In the genomic region with DNA sequence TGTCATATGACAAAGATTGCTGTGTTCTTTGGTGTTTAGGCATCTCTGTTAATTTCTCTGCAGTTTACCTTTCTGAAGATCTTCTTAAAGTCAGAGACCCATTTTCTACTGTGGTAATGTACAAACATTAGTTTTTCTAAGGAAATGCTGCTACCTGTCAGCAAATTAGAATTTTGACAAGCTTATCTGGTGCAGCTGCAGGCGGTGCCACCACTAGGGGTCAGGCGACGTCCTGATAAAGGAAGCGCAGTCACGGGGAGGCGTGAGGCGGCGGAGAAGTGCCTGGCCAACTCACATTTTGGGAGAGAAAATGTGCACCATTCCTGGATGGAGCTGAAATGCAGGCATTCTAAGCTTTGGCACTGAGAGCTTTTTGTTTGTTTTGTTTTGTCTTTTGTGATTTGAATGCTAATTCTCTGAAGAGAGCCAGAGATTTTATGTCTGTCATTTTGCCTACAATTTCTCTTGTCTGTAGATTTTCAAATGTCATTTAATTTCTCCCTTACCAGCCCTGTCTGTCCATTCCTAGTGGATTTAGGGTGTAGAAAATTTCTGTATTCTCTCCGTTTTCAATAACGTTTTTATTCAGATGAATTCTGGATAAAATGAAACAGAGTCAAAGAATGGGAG, we compare ENCODE assay signal across 8 cellular contexts. TPM values are rescaled to one million over a fixed set of nuclear protein-coding genes. Genes with fewer than 3 reads are reported as not detected.
DNase-seq lines count a peak whose midpoint lies in the region; ATAC-seq, FAIRE-seq and TF ChIP-seq lines count a peak whose summit lies in the region.

No MANE protein-coding gene starts in this region.

- H3K27ac ChIP-seq in ACC112 (ENCODE audit: low read depth, low read length) (no peak overlapping the region), HepG2 (ENCODE audit: extremely low read length, insufficient read depth, low read length) (no peak overlapping the region)

- H3K79me2 ChIP-seq in ACC112 (ENCODE audit: control insufficient read depth, insufficient read depth, low read length, unreplicated experiment) (no peaks in the 10 kb centered on the region), HepG2 (ENCODE audit: insufficient read depth, low read length) (no peaks in the 10 kb centered on the region)

- no peaks in the 10 kb centered on the region for H3K9me3 ChIP-seq in HepG2 (ENCODE audit: low read length)

- H3K27me3 ChIP-seq in ACC112 (ENCODE audit: insufficient read depth, low read length): no peaks in the 10 kb centered on the region
- peaks cover 2 to 10% of the 10 kb centered on the region in 2 experiments; a peak in 2 of 5 replicates for H3K27me3 ChIP-seq in HepG2 (ENCODE audit: control insufficient read depth in 1 of 2, insufficient read depth in 2 of 2, low read length in 2 of 2)

- no TSS peak for BruUV-seq in HepG2 (replicated peaks; lab: Mats Ljungman, UMichigan)

- peak; percentile 54 for ATAC-seq in GM18858 (IDR thresholded peaks at IDR 0.05; ENCODE audit: unreplicated experiment)
- ATAC-seq in HG03103 (IDR thresholded peaks at IDR 0.05; ENCODE audit: low read depth, unreplicated experiment): peak; percentile 55
- peak; percentile 95 for ATAC-seq in HepG2

- peak; percentile 78 for TF ChIP-seq RAD21 in HepG2 (CRISPR knock-in tag; IDR thresholded peaks at IDR 0.05)

- TF ChIP-seq POLR2A in HepG2 (IDR thresholded peaks at IDR 0.05; ENCODE audit: insufficient read depth in 1 of 2, low read depth in 2 of 2, low read length in 2 of 2): no peak

- POLR2A ChIA-PET in HepG2 (lab: Yijun Ruan, JAX): interaction anchor here (0.8 kb wide), 1 partner anchor 25 kb away, joined by 4 read pairs; a partner anchor contains a TSS

- no peak overlapping the region for H3K9ac ChIP-seq in HepG2 (ENCODE audit: insufficient read depth, low read depth, low read length)

- peak overlapping the region; percentile 40; the same call in 1 of the 2 replicates for H3K4me2 ChIP-seq in HepG2 (ENCODE audit: low read depth, low read length)

- intact Hi-C loops in HepG2 (cut with micrococcal nuclease; ENCODE audit: unreplicated experiment): loop anchor here (1.0 to 5.0 kb wide), 5 partner anchors 24 to 359 kb away; no protein-coding TSS in a partner anchor

- CTCF ChIA-PET in HepG2 (lab: Yijun Ruan, JAX; ENCODE audit: low intra/inter-chr PET ratio, low total read pairs): interaction anchor here (1.5 to 3.0 kb wide), 4 partner anchors 42 to 358 kb away, joined by 4 to 21 read pairs (median 8); no protein-coding TSS in a partner anchor

- no peaks in the 10 kb centered on the region for H3K36me3 ChIP-seq in ACC112 (ENCODE audit: insufficient read depth, low read length)
- H3K36me3 ChIP-seq in HepG2 (replicated peaks in 1 of 2; ENCODE audit: control insufficient read depth in 1 of 2, insufficient read depth in 2 of 2, low read length in 2 of 2): no peaks in the 10 kb centered on the region

- 0% methylated on average over 10 of the region's 10 CpGs for WGBS in HepG2 (ENCODE audit: low lambda C conversion rate)

- peak; percentile 71 for DNase-seq in NCI-H345 (lab: John Stamatoyannopoulos, UW)
- DNase-seq in activated CD4-positive, alpha-beta T cell treated with anti-CD3 and anti-CD28 coated beads for 48 hours: peak; percentile 91
- DNase-seq in cerebellum (ENCODE audit: low spot score): peak; percentile 70
- peak; percentile 53 for DNase-seq in HepG2 (ENCODE audit: low spot score)
- peak; percentile 81 to 84 for DNase-seq in stimulated activated CD4-positive, alpha-beta T cell treated with anti-CD3 and anti-CD28 coated beads, Interleukin-4, amount 100 ng/mL, for 48 hours (ENCODE audit: low read depth in 2 of 2)

- H3K4me3 ChIP-seq in ACC112 (ENCODE audit: low read depth, low read length): no peak overlapping the region
- H3K4me3 ChIP-seq in HepG2 (replicated peaks in 1 of 3; ENCODE audit: insufficient read depth in 1 of 3, low read depth in 2 of 3, low read length in 3 of 3): no peak overlapping the region

- in situ Hi-C loops in HepG2 (cut with HindIII; ENCODE audit: extremely low pct_ligation_motif_present, low pct_unique_long_range_greater_than_20kb): loop anchor here (5.0 to 10.0 kb wide), 2 partner anchors 47 to 79 kb away; no protein-coding TSS in a partner anchor

- no peaks in the 10 kb centered on the region for H4K20me1 ChIP-seq in HepG2 (ENCODE audit: insufficient read depth, low read length)

- H3K4me1 ChIP-seq in ACC112 (ENCODE audit: control insufficient read depth, insufficient read depth, low read length, unreplicated experiment): peaks cover 19% of the 10 kb centered on the region
- peaks cover 7% of the 10 kb centered on the region; the same call in 1 of the 2 replicates for H3K4me1 ChIP-seq in HepG2 (ENCODE audit: insufficient read depth, low read length)

- H2AFZ ChIP-seq in ACC112 (ENCODE audit: low read length, unreplicated experiment) (peak overlapping the region; percentile 58), HepG2 (ENCODE audit: low read length) (peak overlapping the region; percentile 33)

- TF ChIP-seq EP300 in HepG2 (IDR thresholded peaks at IDR 0.05; ENCODE audit: low read depth in 2 of 2, low read length in 2 of 2) (no peak), HepG2 (CRISPR knock-in tag; IDR thresholded peaks at IDR 0.05; ENCODE audit: borderline replicate concordance) (no peak)

- peak; percentile 94 for TF ChIP-seq CTCF in HepG2 (CRISPR knock-in tag; IDR thresholded peaks at IDR 0.05)

- peak; percentile 44 for FAIRE-seq in HepG2 (lab: Jason Lieb, UNC)

TF ChIP-seq in HepG2, 621 proteins besides CTCF, POLR2A, EP300 and RAD21 (continues in another document):
- TF ChIP-seq ZNF564 (CRISPR knock-in tag; IDR thresholded peaks at IDR 0.05) (no peak), NR2F1 (CRISPR knock-in tag; IDR thresholded peaks at IDR 0.05) (no peak), GFI1 (CRISPR knock-in tag; IDR thresholded peaks at IDR 0.05; ENCODE audit: borderline replicate concordance) (0 out of 2 replicates have a peak, but pooled peaks have one; percentile 17), ZNF224 (CRISPR knock-in tag; IDR thresholded peaks at IDR 0.05) (no peak)
- TF ChIP-seq, protein P1, sequence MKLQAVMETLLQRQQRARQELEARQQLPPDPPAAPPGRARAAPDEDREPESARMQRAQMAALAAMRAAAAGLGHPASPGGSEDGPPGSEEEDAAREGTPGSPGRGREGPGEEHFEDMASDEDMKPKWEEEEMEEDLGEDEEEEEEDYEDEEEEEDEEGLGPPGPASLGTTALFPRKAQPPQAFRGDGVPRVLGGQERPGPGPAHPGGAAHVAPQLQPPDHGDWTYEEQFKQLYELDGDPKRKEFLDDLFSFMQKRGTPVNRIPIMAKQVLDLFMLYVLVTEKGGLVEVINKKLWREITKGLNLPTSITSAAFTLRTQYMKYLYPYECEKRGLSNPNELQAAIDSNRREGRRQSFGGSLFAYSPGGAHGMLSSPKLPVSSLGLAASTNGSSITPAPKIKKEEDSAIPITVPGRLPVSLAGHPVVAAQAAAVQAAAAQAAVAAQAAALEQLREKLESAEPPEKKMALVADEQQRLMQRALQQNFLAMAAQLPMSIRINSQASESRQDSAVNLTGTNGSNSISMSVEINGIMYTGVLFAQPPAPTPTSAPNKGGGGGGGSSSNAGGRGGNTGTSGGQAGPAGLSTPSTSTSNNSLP (IDR thresholded peaks at IDR 0.05; ENCODE audit: low read depth, low read length): 0 out of 2 replicates have a peak, but pooled peaks have one; percentile 26
- TF ChIP-seq, protein P2, sequence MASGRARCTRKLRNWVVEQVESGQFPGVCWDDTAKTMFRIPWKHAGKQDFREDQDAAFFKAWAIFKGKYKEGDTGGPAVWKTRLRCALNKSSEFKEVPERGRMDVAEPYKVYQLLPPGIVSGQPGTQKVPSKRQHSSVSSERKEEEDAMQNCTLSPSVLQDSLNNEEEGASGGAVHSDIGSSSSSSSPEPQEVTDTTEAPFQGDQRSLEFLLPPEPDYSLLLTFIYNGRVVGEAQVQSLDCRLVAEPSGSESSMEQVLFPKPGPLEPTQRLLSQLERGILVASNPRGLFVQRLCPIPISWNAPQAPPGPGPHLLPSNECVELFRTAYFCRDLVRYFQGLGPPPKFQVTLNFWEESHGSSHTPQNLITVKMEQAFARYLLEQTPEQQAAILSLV (CRISPR knock-in tag; IDR thresholded peaks at IDR 0.05; ENCODE audit: borderline replicate concordance): no peak

RNA-seq across cellular contexts. Expression of a gene that starts 24.9 kb away (rescaled TPM):
- total RNA-seq in cerebellum (17.1 TPM), HepG2 (2016; rRNA removed; fragmentation: Illumina TruSeq; extraction: Trizol) (71.8 and 79.5 TPM in 2 replicates)
- total RNA-seq in HepG2 (2016; cell fraction: cytosol; rRNA removed; fragmentation: Illumina TruSeq; extraction: Trizol; ENCODE audit: low read depth): 41.9 and 49.0 TPM in 2 replicates
- total RNA-seq in HepG2 (2016; cell fraction: insoluble cytoplasmic fraction; rRNA removed; fragmentation: Illumina TruSeq; extraction: Trizol): 64.5 and 73.0 TPM in 2 replicates
- total RNA-seq in HepG2 (2016; cell fraction: membrane; rRNA removed; fragmentation: Illumina TruSeq; extraction: Trizol): 102 and 124 TPM in 2 replicates
- total RNA-seq in HepG2 (2016; cell fraction: nucleus; rRNA removed; fragmentation: Illumina TruSeq; extraction: Trizol): 38.0 and 42.7 TPM in 2 replicates
- polyA plus RNA-seq in HepG2 (2011; rRNA removed): 117 and 140 TPM in 2 replicates
- 63.7 and 115 TPM in 2 replicates for polyA plus RNA-seq in HepG2 (2011; cell fraction: cytosol; rRNA removed)
- 132 and 149 TPM in 2 replicates for polyA plus RNA-seq in HepG2 (2011; cell fraction: nucleus; rRNA removed)
- 62.2 and 69.8 TPM in 2 replicates for polyA plus RNA-seq in HepG2 (2012)
- polyA plus RNA-seq in HepG2 (2016; cell fraction: cytosol; fragmentation: Illumina TruSeq; extraction: Trizol; ENCODE audit: low read depth): 51.8 and 68.8 TPM in 2 replicates
- 103 and 110 TPM in 2 replicates for polyA plus RNA-seq in HepG2 (2016; cell fraction: insoluble cytoplasmic fraction; fragmentation: Illumina TruSeq; extraction: Trizol; ENCODE audit: low read depth)
- 106 and 126 TPM in 2 replicates for polyA plus RNA-seq in HepG2 (2016; cell fraction: membrane; fragmentation: Illumina TruSeq; extraction: Trizol; ENCODE audit: low read depth)
- polyA plus RNA-seq in HepG2 (2016; cell fraction: nucleus; fragmentation: Illumina TruSeq; extraction: Trizol; ENCODE audit: insufficient read depth, low read depth): 70.3 and 71.0 TPM in 2 replicates
- polyA minus RNA-seq in HepG2 (2011; rRNA and poly(A)+ RNA removed; ENCODE audit: low replicate concordance): 134 and 280 TPM in 2 replicates
- 79.8 and 91.3 TPM in 2 replicates for polyA minus RNA-seq in HepG2 (2011; cell fraction: cytosol; rRNA and poly(A)+ RNA removed)
- 24.6 and 28.0 TPM in 2 replicates for polyA minus RNA-seq in HepG2 (2011; cell fraction: nucleus; rRNA and poly(A)+ RNA removed)
